Comparison of ENCODE assay signal across 20 cellular contexts in the genomic region with DNA sequence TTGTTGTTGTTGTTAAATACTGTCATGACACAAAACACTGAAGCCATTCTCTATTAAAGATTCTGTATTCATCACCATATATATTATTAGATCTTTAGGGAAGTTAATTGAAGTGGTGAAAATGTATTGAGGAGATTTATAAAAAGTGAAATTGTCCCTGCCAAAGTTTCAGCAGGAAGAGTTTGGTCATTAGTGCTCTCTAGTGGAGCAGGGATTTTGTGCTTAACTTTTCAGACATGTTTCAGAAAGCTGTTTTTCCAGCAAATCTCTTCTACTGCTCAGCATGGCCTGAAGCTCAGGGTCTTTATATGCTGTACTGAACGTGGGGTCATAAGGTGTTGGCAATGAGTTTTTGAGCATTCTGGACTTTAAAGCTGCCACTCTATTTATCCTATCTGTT. TPM values are rescaled to one million over a fixed set of nuclear protein-coding genes. Genes with fewer than 3 reads are reported as not detected.
DNase-seq lines count a peak whose midpoint lies in the region; ATAC-seq and TF ChIP-seq lines count a peak whose summit lies in the region.
"Had no signal": no experiment of that assay in that cellular context is flagged by ENCODE, and none has a peak within 500 bp of the region (broad histone marks: within the 10 kb centered on the region; RNA-seq: fewer than 3 reads in every experiment).

No MANE protein-coding gene starts in this region.

- POLR2A ChIA-PET in A673 (lab: Charles Lee; ENCODE audit: low non-redundant PET) = no interaction called here

- H3K4me1 ChIP-seq in A673 (ENCODE audit: insufficient read depth, low read length, poor library complexity, severe bottlenecking) = no peaks in the 10 kb centered on the region
- no peaks in the 10 kb centered on the region for H3K4me1 ChIP-seq in right lobe of liver
- H3K4me1 ChIP-seq: adrenal gland, SJSA1 had no signal

- H3K27ac ChIP-seq in A673 (ENCODE audit: low read depth, low read length, poor library complexity, severe bottlenecking) (no peak overlapping the region), right lobe of liver (no peak overlapping the region)
- H3K27ac ChIP-seq: adrenal gland, HL-60, SJSA1 had no signal

- no TSS peak for BruUV-seq in A673 (replicated peaks; lab: Mats Ljungman, UMichigan)

- DNase-seq in A673 (ENCODE audit: low spot score) = no peak
- peak; percentile 1 for DNase-seq in NCI-H69 (lab: John Stamatoyannopoulos, UW)
- peak; percentile 26 for DNase-seq in cerebellar cortex (ENCODE audit: low spot score)
- DNase-seq in right lobe of liver = no peak
- no peak for DNase-seq in left colon
- no peak for DNase-seq in SW 1271 (lab: John Stamatoyannopoulos, UW)
- no peak for DNase-seq in T-helper 2 cell
- DNase-seq: ACHN; activated CD4-positive, alpha-beta T cell treated with anti-CD3 and anti-CD28 coated beads for 4 hours; adrenal gland; CD4-positive, CD25-positive, alpha-beta regulatory T cell; DMS53; effector CD8-positive, alpha-beta T cell; NCI-H2029 treated with DMSO at 0.1 percent for 48 hours; NCI-H524; stimulated activated CD4-positive, alpha-beta T cell treated with anti-CD3 and anti-CD28 coated beads, Interleukin-1b, Interleukin-23, amount 100 ng/mL, for 48 hours; stimulated activated naive CD8-positive, alpha-beta T cell treated with anti-CD3 and anti-CD28 coated beads, Interleukin-15, amount 100 ng/mL, for 72 hours had no signal

- peak in 3 of 4 donors; percentile 40 to 56 (median 50) for ATAC-seq in right lobe of liver
- no peak for ATAC-seq in HG03571 (IDR thresholded peaks at IDR 0.05; ENCODE audit: unreplicated experiment)
- ATAC-seq in left colon = no peak
- ATAC-seq: stimulated activated naive CD8-positive, alpha-beta T cell treated with anti-CD3 and anti-CD28 coated beads, Interleukin-15, amount 100 ng/mL, for 72 hours had no signal

- H3K4me3 ChIP-seq in A673 (ENCODE audit: low read depth, low read length, poor library complexity, severe bottlenecking) (no peak overlapping the region), right lobe of liver (no peak overlapping the region)
- H3K4me3 ChIP-seq: adrenal gland, SJSA1 had no signal

- H3K9me3 ChIP-seq in A673 (ENCODE audit: low read depth, low read length, poor library complexity, severe bottlenecking) = no peaks in the 10 kb centered on the region
- no peaks in the 10 kb centered on the region for H3K9me3 ChIP-seq in right lobe of liver
- H3K9me3 ChIP-seq: adrenal gland, SJSA1 had no signal

- 6% methylated on average over 1 of the region's 1 CpG for WGBS in right lobe of liver (ENCODE audit: insufficient coverage, low coverage, low lambda C conversion rate, missing lambda C conversion rate)

- TF ChIP-seq CTCF in A673 (conservative IDR thresholded peaks at IDR 0.05; ENCODE audit: low read depth, low read length) (peak; percentile 21; the same call in 1 of the 2 replicates), right lobe of liver (IDR thresholded peaks at IDR 0.05) (peak; percentile 14 to 42 (median 22))

- intact Hi-C loops in A673 (cut with micrococcal nuclease; ENCODE audit: unreplicated experiment) = no loop called here
- intact Hi-C loops in right lobe of liver (cut with DNase I) = loop anchor here in 1 of 2 donors (10.0 kb wide), 1 partner anchor 467 kb away; no protein-coding TSS in a partner anchor
- intact Hi-C loops in left colon (cut with DNase I, micrococcal nuclease) = no loop called here

- TF ChIP-seq POLR2A in right lobe of liver (IDR thresholded peaks at IDR 0.05) = no peak

- H3K27me3 ChIP-seq in A673 (replicated peaks; ENCODE audit: insufficient read depth, low read depth, low read length, poor library complexity) (no peaks in the 10 kb centered on the region), right lobe of liver (no peaks in the 10 kb centered on the region)
- H3K27me3 ChIP-seq: adrenal gland, SJSA1 had no signal

- H3K36me3 ChIP-seq in A673 (ENCODE audit: insufficient read depth, low read length, poor library complexity, severe bottlenecking) (no peaks in the 10 kb centered on the region), right lobe of liver (no peaks in the 10 kb centered on the region)
- H3K36me3 ChIP-seq: adrenal gland, SJSA1 had no signal

- CTCF ChIA-PET in A673 (lab: Charles Lee) = no interaction called here

RNA-seq across cellular contexts. Expression of gene CXXC4, which starts 36.7 kb away (rescaled TPM):
- total RNA-seq in A673 (2021) = 1.8 and 2.2 TPM in 2 replicates
- total RNA-seq in right lobe of liver = 1 to 10 TPM in 2 of 6 experiments, under 1 TPM in 4; 0.29 to 1.0 (median 0.89) TPM
- 1 to 10 TPM; 1.4 to 2.1 TPM for total RNA-seq in left colon
- total RNA-seq: CD4-positive, CD25-positive, alpha-beta regulatory T cell had no signal

Comparison
In these comparisons a context has a peak if more than half of its experiments do, and no peak if none do; other contexts are left out.
1. DNase-seq: peak in NCI-H69 (single experiment) and cerebellar cortex (single experiment); none in A673 (single experiment), right lobe of liver (0 of 3), left colon (0 of 2), SW 1271 (0 of 2) and T-helper 2 cell (0 of 5).
2. ATAC-seq: peak in right lobe of liver (3 of 4); none in HG03571 (single experiment) and left colon (single experiment).